1 cellular context compared by ENCODE assay signal in genomic region chr1:931380-932177, GRCh38.
TF ChIP-seq lines count a peak whose summit lies in the region.

No MANE protein-coding gene starts in this region.

TF ChIP-seq in HEK293, 187 proteins besides CTCF, POLR2A, EP300 and RAD21 (continued from another document):
- TF ChIP-seq ZSCAN5A (tag by site-specific recombination; IDR thresholded peaks at IDR 0.05), result no peak
- peak; percentile 37; the same call in 1 of the 2 replicates for TF ChIP-seq SP2 (tag by site-specific recombination; IDR thresholded peaks at IDR 0.05)
- TF ChIP-seq ZNF501 (tag by site-specific recombination; IDR thresholded peaks at IDR 0.05), result no peak
- no peak for TF ChIP-seq PBX3 (CRISPR knock-in tag; IDR thresholded peaks at IDR 0.05)
- TF ChIP-seq SCRT1 (tag by site-specific recombination; IDR thresholded peaks at IDR 0.05; ENCODE audit: borderline replicate concordance), result no peak
- peak; percentile 14; the same call in 1 of the 2 replicates for TF ChIP-seq GLIS2 (tag by site-specific recombination; IDR thresholded peaks at IDR 0.05)
- no peak for TF ChIP-seq MEIS1 (CRISPR knock-in tag; IDR thresholded peaks at IDR 0.05; ENCODE audit: borderline replicate concordance)
- no peak for TF ChIP-seq ZNF645 (tag by site-specific recombination; IDR thresholded peaks at IDR 0.05)
- TF ChIP-seq ZNF449 (tag by site-specific recombination; IDR thresholded peaks at IDR 0.05), result no peak
- peak; percentile 67; the same call in 1 of the 2 replicates for TF ChIP-seq ZNF423 (tag by site-specific recombination; IDR thresholded peaks at IDR 0.05)
- TF ChIP-seq ZBTB17 (tag by site-specific recombination; IDR thresholded peaks at IDR 0.05), result peak; percentile 63
